ENCODE assay signal across 8 cellular contexts in the genomic region with DNA sequence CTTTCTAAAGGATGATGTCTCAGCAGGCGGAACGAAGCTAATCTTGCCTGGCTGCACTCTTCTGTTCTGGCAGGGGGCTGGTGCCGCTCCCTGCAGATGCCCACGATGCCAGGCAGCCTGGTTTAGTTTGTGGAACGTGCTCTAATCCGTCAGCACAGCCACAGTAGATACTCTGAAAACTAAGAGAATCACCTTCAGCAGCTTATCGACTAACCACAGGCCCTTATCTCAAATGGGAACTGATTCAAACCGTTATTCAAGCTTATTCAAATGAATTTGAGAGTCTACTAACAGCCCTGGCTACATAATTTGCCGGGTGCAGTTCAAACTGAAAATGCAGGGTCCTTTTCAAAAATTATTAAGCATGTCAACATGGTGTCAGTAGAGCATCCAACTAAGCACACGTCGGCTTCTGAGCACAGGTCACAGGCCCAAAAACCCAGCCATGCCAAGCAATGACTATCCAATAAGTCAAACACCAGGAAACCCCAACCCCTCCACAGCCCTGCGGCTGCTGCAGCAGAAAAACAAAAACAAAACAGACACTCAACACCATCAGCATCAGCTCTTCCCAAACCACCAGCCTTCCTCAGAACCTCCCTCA.
DNase-seq lines count a peak whose midpoint lies in the region; ATAC-seq and TF ChIP-seq lines count a peak whose summit lies in the region.

No MANE protein-coding gene starts in this region.

- H3K9me3 ChIP-seq in iPS-20b (ENCODE audit: insufficient read depth, low read depth, low read length) (no peaks in the 10 kb centered on the region), A673 (ENCODE audit: low read depth, low read length, poor library complexity, severe bottlenecking) (no peaks in the 10 kb centered on the region)

- intact Hi-C loops in activated T-helper 1 cell treated with anti-CD3 and anti-CD28 coated beads, Interleukin-12 subunit alpha, Interleukin-12 subunit beta, Interleukin-2, Interleukin-4 antibody, amounts not matched to agents 30 ng/mL and 10 ng/mL and 1 ng/mL, durations not matched to agents 14 hours and 24 hours and 36 hours (cut with micrococcal nuclease): loop anchor here (1.0 to 5.0 kb wide), 9 partner anchors 11 to 357 kb away; no protein-coding TSS in a partner anchor
- intact Hi-C loops in A673 (cut with micrococcal nuclease; ENCODE audit: unreplicated experiment): no loop called here

- peak overlapping the region; percentile 91 for H3K27ac Mint-ChIP-seq in activated T-helper 1 cell treated with anti-CD3 and anti-CD28 coated beads, Interleukin-12 subunit alpha, Interleukin-12 subunit beta, Interleukin-2, Interleukin-4 antibody, amounts not matched to agents 30 ng/mL and 10 ng/mL and 1 ng/mL, durations not matched to agents 14 hours and 24 hours and 36 hours
- peak overlapping the region; percentile 89 for H3K27ac Mint-ChIP-seq in stimulated activated memory B cell treated with anti-CD40 and anti-IgM and Interleukin-4, amounts not matched to agents 10 μg/mL and 1 μg/mL and 100 μg/mL, for 72 hours

- POLR2A ChIA-PET in A673 (lab: Charles Lee; ENCODE audit: low non-redundant PET): no interaction called here

- peak; percentile 31 for ATAC-seq in HG03045 (IDR thresholded peaks at IDR 0.05; ENCODE audit: unreplicated experiment)
- peak; percentile 58 for ATAC-seq in stimulated activated memory B cell treated with anti-CD40 and anti-IgM and Interleukin-4, amounts not matched to agents 10 μg/mL and 1 μg/mL and 100 μg/mL, for 72 hours
- ATAC-seq in HG03139 (IDR thresholded peaks at IDR 0.05; ENCODE audit: unreplicated experiment): no peak

- H3K36me3 ChIP-seq in iPS-20b (ENCODE audit: insufficient read depth, low read depth, low read length) (no peaks in the 10 kb centered on the region), A673 (ENCODE audit: insufficient read depth, low read length, poor library complexity, severe bottlenecking) (no peaks in the 10 kb centered on the region)

- H3K27ac ChIP-seq in iPS-20b (ENCODE audit: low read length) (no peak overlapping the region), A673 (ENCODE audit: low read depth, low read length, poor library complexity, severe bottlenecking) (no peak overlapping the region)

- no peak for TF ChIP-seq CTCF in A673 (conservative IDR thresholded peaks at IDR 0.05; ENCODE audit: low read depth, low read length)

- H3K36me3 Mint-ChIP-seq in activated T-helper 1 cell treated with anti-CD3 and anti-CD28 coated beads, Interleukin-12 subunit alpha, Interleukin-12 subunit beta, Interleukin-2, Interleukin-4 antibody, amounts not matched to agents 30 ng/mL and 10 ng/mL and 1 ng/mL, durations not matched to agents 14 hours and 24 hours and 36 hours (ENCODE audit: low read depth): no peaks in the 10 kb centered on the region
- H3K36me3 Mint-ChIP-seq in stimulated activated memory B cell treated with anti-CD40 and anti-IgM and Interleukin-4, amounts not matched to agents 10 μg/mL and 1 μg/mL and 100 μg/mL, for 72 hours: no peaks in the 10 kb centered on the region

- no TSS peak for BruUV-seq in A673 (replicated peaks; lab: Mats Ljungman, UMichigan)

- H3K9me3 Mint-ChIP-seq in activated T-helper 1 cell treated with anti-CD3 and anti-CD28 coated beads, Interleukin-12 subunit alpha, Interleukin-12 subunit beta, Interleukin-2, Interleukin-4 antibody, amounts not matched to agents 30 ng/mL and 10 ng/mL and 1 ng/mL, durations not matched to agents 14 hours and 24 hours and 36 hours: no peaks in the 10 kb centered on the region
- no peaks in the 10 kb centered on the region for H3K9me3 Mint-ChIP-seq in stimulated activated memory B cell treated with anti-CD40 and anti-IgM and Interleukin-4, amounts not matched to agents 10 μg/mL and 1 μg/mL and 100 μg/mL, for 72 hours

- H3K4me1 ChIP-seq in iPS-20b (ENCODE audit: insufficient read depth, low read length): no peaks in the 10 kb centered on the region
- peaks cover 6% of the 10 kb centered on the region for H3K4me1 ChIP-seq in A673 (ENCODE audit: insufficient read depth, low read length, poor library complexity, severe bottlenecking)

- H3K27me3 ChIP-seq in iPS-20b (ENCODE audit: insufficient read depth, low read length): peaks cover 40% of the 10 kb centered on the region
- no peaks in the 10 kb centered on the region for H3K27me3 ChIP-seq in A673 (replicated peaks; ENCODE audit: insufficient read depth, low read depth, low read length, poor library complexity)

- peaks cover 32% of the 10 kb centered on the region for H3K4me1 Mint-ChIP-seq in activated T-helper 1 cell treated with anti-CD3 and anti-CD28 coated beads, Interleukin-12 subunit alpha, Interleukin-12 subunit beta, Interleukin-2, Interleukin-4 antibody, amounts not matched to agents 30 ng/mL and 10 ng/mL and 1 ng/mL, durations not matched to agents 14 hours and 24 hours and 36 hours (ENCODE audit: low read depth)
- H3K4me1 Mint-ChIP-seq in stimulated activated memory B cell treated with anti-CD40 and anti-IgM and Interleukin-4, amounts not matched to agents 10 μg/mL and 1 μg/mL and 100 μg/mL, for 72 hours: peaks cover 50% of the 10 kb centered on the region

- peak overlapping the region; percentile 70; the same call in 1 of the 2 replicates for H3K9ac ChIP-seq in iPS-20b (ENCODE audit: low read depth, low read length)

- no peaks in the 10 kb centered on the region for H3K27me3 Mint-ChIP-seq in activated T-helper 1 cell treated with anti-CD3 and anti-CD28 coated beads, Interleukin-12 subunit alpha, Interleukin-12 subunit beta, Interleukin-2, Interleukin-4 antibody, amounts not matched to agents 30 ng/mL and 10 ng/mL and 1 ng/mL, durations not matched to agents 14 hours and 24 hours and 36 hours (ENCODE audit: insufficient read depth)
- no peaks in the 10 kb centered on the region for H3K27me3 Mint-ChIP-seq in stimulated activated memory B cell treated with anti-CD40 and anti-IgM and Interleukin-4, amounts not matched to agents 10 μg/mL and 1 μg/mL and 100 μg/mL, for 72 hours

- H3K4me3 ChIP-seq in iPS-20b (ENCODE audit: low read length): peak overlapping the region; percentile 80
- no peak overlapping the region for H3K4me3 ChIP-seq in A673 (ENCODE audit: low read depth, low read length, poor library complexity, severe bottlenecking)

- DNase-seq in EL (peak; percentile 14), A673 (ENCODE audit: low spot score) (no peak)
- DNase-seq in activated T-helper 1 cell treated with anti-CD3 and anti-CD28 coated beads, Interleukin-12 subunit alpha, Interleukin-12 subunit beta, Interleukin-2, Interleukin-4 antibody, amounts not matched to agents 30 ng/mL and 10 ng/mL and 1 ng/mL, durations not matched to agents 14 hours and 24 hours and 36 hours (ENCODE audit: low spot score): peak; percentile 36
- DNase-seq in activated CD8-positive, alpha-beta memory T cell treated with anti-CD3 and anti-CD28 coated beads for 24 hours: no peak

- peak overlapping the region; percentile 75 for H3K4me3 Mint-ChIP-seq in activated T-helper 1 cell treated with anti-CD3 and anti-CD28 coated beads, Interleukin-12 subunit alpha, Interleukin-12 subunit beta, Interleukin-2, Interleukin-4 antibody, amounts not matched to agents 30 ng/mL and 10 ng/mL and 1 ng/mL, durations not matched to agents 14 hours and 24 hours and 36 hours
- H3K4me3 Mint-ChIP-seq in stimulated activated memory B cell treated with anti-CD40 and anti-IgM and Interleukin-4, amounts not matched to agents 10 μg/mL and 1 μg/mL and 100 μg/mL, for 72 hours: peak overlapping the region; percentile 84

- CTCF ChIA-PET in A673 (lab: Charles Lee): no interaction called here

Comparison
In these comparisons a context has a peak if more than half of its experiments do, and no peak if none do; other contexts are left out.
1. DNase-seq: peak in EL (single experiment) and activated T-helper 1 cell treated with anti-CD3 and anti-CD28 coated beads, Interleukin-12 subunit alpha, Interleukin-12 subunit beta, Interleukin-2, Interleukin-4 antibody, amounts not matched to agents 30 ng/mL and 10 ng/mL and 1 ng/mL, durations not matched to agents 14 hours and 24 hours and 36 hours (single experiment); none in activated CD8-positive, alpha-beta memory T cell treated with anti-CD3 and anti-CD28 coated beads for 24 hours (single experiment) and A673 (single experiment).